In the genomic region with DNA sequence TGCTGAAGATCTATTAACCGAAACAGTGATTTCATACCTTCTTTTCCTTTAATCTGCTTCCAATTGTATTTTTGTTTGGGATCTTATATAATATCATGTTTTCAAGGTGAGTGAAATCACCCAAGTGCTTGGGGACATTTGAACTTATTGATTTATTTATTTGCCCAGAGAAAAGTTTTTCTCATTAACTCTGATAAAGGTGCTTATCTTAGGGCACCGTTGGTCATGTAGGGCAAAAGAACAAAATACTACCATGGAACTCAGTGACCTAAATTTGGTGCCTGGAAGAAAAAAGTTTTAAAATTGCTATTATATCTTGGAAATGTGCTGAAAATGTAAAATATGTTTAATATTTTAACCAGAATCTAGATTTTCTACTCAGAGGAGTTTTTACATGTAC, we compare ENCODE assay signal across 35 cellular contexts.
"Had no signal": no experiment of that assay in that cellular context is flagged by ENCODE, and none has a peak within 500 bp of the region (broad histone marks: within the 10 kb centered on the region; RNA-seq: fewer than 3 reads in every experiment).

No MANE protein-coding gene starts in this region.

- H3K36me3 ChIP-seq: adrenal gland, brain microvascular endothelial cell, breast epithelium, WERI-Rb-1 had no signal

- H3K9me3 ChIP-seq: adrenal gland, body of pancreas, breast epithelium had no signal

- H3K27me3 ChIP-seq: adrenal gland, body of pancreas, brain microvascular endothelial cell, breast epithelium had no signal

- H3K4me3 ChIP-seq: adrenal gland, body of pancreas, breast epithelium had no signal

- DNase-seq: activated CD4-positive, alpha-beta memory T cell treated with anti-CD3 and anti-CD28 coated beads for 36 hours; activated CD4-positive, alpha-beta T cell treated with anti-CD3 and anti-CD28 coated beads for 1 hour; activated CD4-positive, alpha-beta T cell treated with anti-CD3 and anti-CD28 coated beads for 36 hours; activated CD4-positive, alpha-beta T cell treated with anti-CD3 and anti-CD28 coated beads, Interleukin-2, amount 10 ng/mL, durations not matched to agents 24 days and 14 days; activated CD4-positive, alpha-beta T cell treated with anti-CD3 and anti-CD28 coated beads, Interleukin-2, amount 50 U/mL, for 1 hour; activated CD4-positive, alpha-beta T cell treated with anti-CD3 and anti-CD28 coated beads, Interleukin-2, amount 50 U/mL, for 4 hours; activated CD4-positive, CD25-positive, alpha-beta regulatory T cell; activated CD8-positive, alpha-beta memory T cell treated with anti-CD3 and anti-CD28 coated beads, Interleukin-2, amount 50 U/mL, for 4 hours; activated CD8-positive, alpha-beta T cell treated with anti-CD3 and anti-CD28 coated beads for 36 hours; activated effector memory CD4-positive, alpha-beta T cell treated with anti-CD3 and anti-CD28 coated beads, Interleukin-2, amount 50 U/mL, for 16 hours; activated gamma-delta T cell treated with Interleukin-2 at 50 U/mL for 16 hours; activated naive CD4-positive, alpha-beta T cell; activated naive CD4-positive, alpha-beta T cell treated with anti-CD3 and anti-CD28 coated beads for 36 hours; activated naive CD4-positive, alpha-beta T cell treated with anti-CD3 and anti-CD28 coated beads, Interleukin-2, amount 50 U/mL, for 16 hours; activated naive CD8-positive, alpha-beta T cell treated with anti-CD3 and anti-CD28 coated beads for 36 hours; activated T-cell treated with anti-CD3 and anti-CD28 coated beads for 4 hours; activated T-cell treated with anti-CD3 and anti-CD28 coated beads, Interleukin-2, amount 50 U/mL, for 1 hour; activated T-cell treated with anti-CD3 and anti-CD28 coated beads, Interleukin-2, amount 50 U/mL, for 4 hours; activated T-cell treated with anti-CD3 and anti-CD28 coated beads, Interleukin-2, amount 50 U/mL, for 72 hours; adrenal gland; amniotic stem cell; aorta; body of pancreas; brain microvascular endothelial cell; central memory CD4-positive, alpha-beta T cell; T-cell; T-helper 17 cell; T-helper 9 cell; WERI-Rb-1 had no signal

- H3K27ac ChIP-seq: adrenal gland, body of pancreas, brain microvascular endothelial cell, breast epithelium, WERI-Rb-1 had no signal

- H3K4me1 ChIP-seq: adrenal gland, breast epithelium had no signal

- ATAC-seq: activated CD4-positive, alpha-beta T cell treated with anti-CD3 and anti-CD28 coated beads for 36 hours; activated CD4-positive, CD25-positive, alpha-beta regulatory T cell treated with anti-CD3 and anti-CD28 coated beads, Interleukin-2, amount 50 U/mL, for 24 hours; activated CD8-positive, alpha-beta T cell treated with anti-CD3 and anti-CD28 coated beads for 36 hours; activated naive CD4-positive, alpha-beta T cell treated with anti-CD3 and anti-CD28 coated beads, Interleukin-2, amount 50 U/mL, for 72 hours; activated T-cell treated with anti-CD3 and anti-CD28 coated beads, Interleukin-2, amount 50 U/mL, for 4 hours; activated T-cell treated with anti-CD3 and anti-CD28 coated beads, Interleukin-2, amount 50 U/mL, for 72 hours; activated T-helper 17 cell treated with anti-CD3 and anti-CD28 coated beads, Interleukin-2, amount 50 U/mL, for 72 hours; body of pancreas; T-cell; T-helper 17 cell; WTC11 had no signal

- FAIRE-seq: astrocyte had no signal
